Comparison of ENCODE assay signal across 1 cellular context in the genomic region with DNA sequence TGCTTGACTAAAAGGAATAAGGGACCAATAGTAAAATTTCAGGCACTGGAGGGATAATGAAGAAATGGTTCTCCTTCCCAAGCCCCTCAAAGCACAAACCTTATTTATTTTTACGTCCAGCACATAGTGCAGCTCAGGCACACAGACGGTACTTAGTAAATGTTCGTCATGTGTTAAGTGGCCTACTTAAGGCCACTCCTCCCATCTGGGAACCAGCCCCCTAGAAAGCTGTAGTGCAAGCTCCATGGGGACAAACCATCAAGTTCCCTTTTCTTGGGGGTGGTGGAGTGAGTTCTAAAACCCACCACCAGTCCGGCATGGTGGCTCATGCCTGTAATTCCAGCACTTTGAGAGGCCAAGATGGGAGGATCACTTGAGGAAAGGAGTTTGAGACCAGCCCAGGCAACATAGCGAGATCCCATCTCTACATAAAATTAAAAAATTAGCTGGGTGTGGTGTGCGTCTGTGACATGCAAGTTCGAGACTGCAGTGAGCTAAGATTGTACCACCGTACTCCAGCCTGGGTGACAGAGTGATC.
TF ChIP-seq lines count a peak whose summit lies in the region.

No MANE protein-coding gene starts in this region.

TF ChIP-seq in GM23338, 12 proteins besides CTCF, POLR2A, EP300 and RAD21 (continued from another document):
- TF ChIP-seq, protein P1, sequence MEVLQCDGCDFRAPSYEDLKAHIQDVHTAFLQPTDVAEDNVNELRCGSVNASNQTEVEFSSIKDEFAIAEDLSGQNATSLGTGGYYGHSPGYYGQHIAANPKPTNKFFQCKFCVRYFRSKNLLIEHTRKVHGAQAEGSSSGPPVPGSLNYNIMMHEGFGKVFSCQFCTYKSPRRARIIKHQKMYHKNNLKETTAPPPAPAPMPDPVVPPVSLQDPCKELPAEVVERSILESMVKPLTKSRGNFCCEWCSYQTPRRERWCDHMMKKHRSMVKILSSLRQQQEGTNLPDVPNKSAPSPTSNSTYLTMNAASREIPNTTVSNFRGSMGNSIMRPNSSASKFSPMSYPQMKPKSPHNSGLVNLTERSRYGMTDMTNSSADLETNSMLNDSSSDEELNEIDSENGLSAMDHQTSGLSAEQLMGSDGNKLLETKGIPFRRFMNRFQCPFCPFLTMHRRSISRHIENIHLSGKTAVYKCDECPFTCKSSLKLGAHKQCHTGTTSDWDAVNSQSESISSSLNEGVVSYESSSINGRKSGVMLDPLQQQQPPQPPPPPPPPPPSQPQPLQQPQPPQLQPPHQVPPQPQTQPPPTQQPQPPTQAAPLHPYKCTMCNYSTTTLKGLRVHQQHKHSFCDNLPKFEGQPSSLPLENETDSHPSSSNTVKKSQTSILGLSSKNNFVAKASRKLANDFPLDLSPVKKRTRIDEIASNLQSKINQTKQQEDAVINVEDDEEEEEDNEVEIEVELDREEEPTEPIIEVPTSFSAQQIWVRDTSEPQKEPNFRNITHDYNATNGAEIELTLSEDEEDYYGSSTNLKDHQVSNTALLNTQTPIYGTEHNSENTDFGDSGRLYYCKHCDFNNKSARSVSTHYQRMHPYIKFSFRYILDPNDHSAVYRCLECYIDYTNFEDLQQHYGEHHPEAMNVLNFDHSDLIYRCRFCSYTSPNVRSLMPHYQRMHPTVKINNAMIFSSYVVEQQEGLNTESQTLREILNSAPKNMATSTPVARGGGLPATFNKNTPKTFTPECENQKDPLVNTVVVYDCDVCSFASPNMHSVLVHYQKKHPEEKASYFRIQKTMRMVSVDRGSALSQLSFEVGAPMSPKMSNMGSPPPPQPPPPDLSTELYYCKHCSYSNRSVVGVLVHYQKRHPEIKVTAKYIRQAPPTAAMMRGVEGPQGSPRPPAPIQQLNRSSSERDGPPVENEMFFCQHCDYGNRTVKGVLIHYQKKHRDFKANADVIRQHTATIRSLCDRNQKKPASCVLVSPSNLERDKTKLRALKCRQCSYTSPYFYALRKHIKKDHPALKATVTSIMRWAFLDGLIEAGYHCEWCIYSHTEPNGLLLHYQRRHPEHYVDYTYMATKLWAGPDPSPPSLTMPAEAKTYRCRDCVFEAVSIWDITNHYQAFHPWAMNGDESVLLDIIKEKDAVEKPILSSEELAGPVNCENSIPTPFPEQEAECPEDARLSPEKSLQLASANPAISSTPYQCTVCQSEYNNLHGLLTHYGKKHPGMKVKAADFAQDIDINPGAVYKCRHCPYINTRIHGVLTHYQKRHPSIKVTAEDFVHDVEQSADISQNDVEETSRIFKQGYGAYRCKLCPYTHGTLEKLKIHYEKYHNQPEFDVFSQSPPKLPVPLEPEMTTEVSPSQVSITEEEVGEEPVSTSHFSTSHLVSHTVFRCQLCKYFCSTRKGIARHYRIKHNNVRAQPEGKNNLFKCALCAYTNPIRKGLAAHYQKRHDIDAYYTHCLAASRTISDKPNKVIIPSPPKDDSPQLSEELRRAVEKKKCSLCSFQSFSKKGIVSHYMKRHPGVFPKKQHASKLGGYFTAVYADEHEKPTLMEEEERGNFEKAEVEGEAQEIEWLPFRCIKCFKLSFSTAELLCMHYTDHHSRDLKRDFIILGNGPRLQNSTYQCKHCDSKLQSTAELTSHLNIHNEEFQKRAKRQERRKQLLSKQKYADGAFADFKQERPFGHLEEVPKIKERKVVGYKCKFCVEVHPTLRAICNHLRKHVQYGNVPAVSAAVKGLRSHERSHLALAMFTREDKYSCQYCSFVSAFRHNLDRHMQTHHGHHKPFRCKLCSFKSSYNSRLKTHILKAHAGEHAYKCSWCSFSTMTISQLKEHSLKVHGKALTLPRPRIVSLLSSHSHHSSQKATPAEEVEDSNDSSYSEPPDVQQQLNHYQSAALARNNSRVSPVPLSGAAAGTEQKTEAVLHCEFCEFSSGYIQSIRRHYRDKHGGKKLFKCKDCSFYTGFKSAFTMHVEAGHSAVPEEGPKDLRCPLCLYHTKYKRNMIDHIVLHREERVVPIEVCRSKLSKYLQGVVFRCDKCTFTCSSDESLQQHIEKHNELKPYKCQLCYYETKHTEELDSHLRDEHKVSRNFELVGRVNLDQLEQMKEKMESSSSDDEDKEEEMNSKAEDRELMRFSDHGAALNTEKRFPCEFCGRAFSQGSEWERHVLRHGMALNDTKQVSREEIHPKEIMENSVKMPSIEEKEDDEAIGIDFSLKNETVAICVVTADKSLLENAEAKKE (CRISPR knock-in tag; IDR thresholded peaks at IDR 0.05) = no peak
